Comparison of ENCODE assay signal across 1 cellular context in genomic region chr3:196662033-196662432, GRCh38.
TF ChIP-seq lines count a peak whose summit lies in the region.

No MANE protein-coding gene starts in this region.

TF ChIP-seq in K562, 482 proteins besides CTCF, POLR2A, EP300 and RAD21:
- TF ChIP-seq KLF6 (CRISPR knock-in tag; IDR thresholded peaks at IDR 0.05; ENCODE audit: borderline replicate concordance) (no peak), NFE2L1 (tag; IDR thresholded peaks at IDR 0.05; ENCODE audit: borderline replicate concordance, low read depth) (no peak), CBX5 (IDR thresholded peaks at IDR 0.05; ENCODE audit: borderline replicate concordance, low read depth) (no peak), ZNF449 (CRISPR knock-in tag; IDR thresholded peaks at IDR 0.05) (no peak), TRIM24 (IDR thresholded peaks at IDR 0.05) (no peak), ELF4 (CRISPR knock-in tag; IDR thresholded peaks at IDR 0.05) (no peak), ZBTB2 (IDR thresholded peaks at IDR 0.05) (no peak), NR2C2 (CRISPR knock-in tag; IDR thresholded peaks at IDR 0.05) (no peak), NR2C2 (tag; IDR thresholded peaks at IDR 0.05) (no peak), PTTG1 (tag; IDR thresholded peaks at IDR 0.05; ENCODE audit: low read depth) (no peak), POLR2AphosphoS2 (IDR thresholded peaks at IDR 0.05; ENCODE audit: low read length) (no peak), MTA3 (IDR thresholded peaks at IDR 0.05; ENCODE audit: borderline replicate concordance) (no peak), TAF15 (IDR thresholded peaks at IDR 0.05; ENCODE audit: low read depth, low read length) (no peak), ESRRB (CRISPR knock-in tag; IDR thresholded peaks at IDR 0.05; ENCODE audit: borderline replicate concordance) (no peak), REST (CRISPR knock-in tag; IDR thresholded peaks at IDR 0.05; ENCODE audit: low read depth) (no peak)
- TF ChIP-seq, protein P1, sequence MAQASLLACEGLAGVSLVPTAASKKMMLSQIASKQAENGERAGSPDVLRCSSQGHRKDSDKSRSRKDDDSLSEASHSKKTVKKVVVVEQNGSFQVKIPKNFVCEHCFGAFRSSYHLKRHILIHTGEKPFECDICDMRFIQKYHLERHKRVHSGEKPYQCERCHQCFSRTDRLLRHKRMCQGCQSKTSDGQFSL (CRISPR knock-in tag; IDR thresholded peaks at IDR 0.05): no peak
- TF ChIP-seq, protein P1 (tag; IDR thresholded peaks at IDR 0.05): no peak
TF ChIP-seq in K562: peak in this region for 0.
